36 cellular contexts compared by ENCODE assay signal in genomic region chr1:118404024-118404423, GRCh38.
"Had no signal": no experiment of that assay in that cellular context is flagged by ENCODE, and none has a peak within 500 bp of the region (broad histone marks: within the 10 kb centered on the region; RNA-seq: fewer than 3 reads in every experiment).

No MANE protein-coding gene starts in this region.

- H3K27me3 ChIP-seq: adrenal gland, body of pancreas, esophagus squamous epithelium had no signal

- H3K27ac Mint-ChIP-seq: activated CD4-positive, alpha-beta memory T cell treated with anti-CD3 and anti-CD28 coated beads for 36 hours; activated CD4-positive, alpha-beta T cell treated with anti-CD3 and anti-CD28 coated beads for 36 hours; activated CD4-positive, alpha-beta T cell treated with anti-CD3 and anti-CD28 coated beads, Interleukin-2, amount 10 ng/mL, durations not matched to agents 24 days and 14 days; activated CD8-positive, alpha-beta memory T cell treated with anti-CD3 and anti-CD28 coated beads, Interleukin-2, amount 10 ng/mL, durations not matched to agents 7 days and 5 days; activated CD8-positive, alpha-beta T cell treated with anti-CD3 and anti-CD28 coated beads, Interleukin-2, amount 10 ng/mL, durations not matched to agents 7 days and 5 days; activated naive CD4-positive, alpha-beta T cell treated with anti-CD3 and anti-CD28 coated beads for 36 hours; activated naive CD4-positive, alpha-beta T cell treated with anti-CD3 and anti-CD28 coated beads, Interleukin-2, amount 50 U/mL, for 24 hours; activated naive CD8-positive, alpha-beta T cell treated with anti-CD3 and anti-CD28 coated beads for 36 hours; activated naive CD8-positive, alpha-beta T cell treated with anti-CD3 and anti-CD28 coated beads, Interleukin-2, amount 50 U/mL, for 24 hours; activated T-helper 1 cell treated with anti-CD3 and anti-CD28 coated beads, Interleukin-12 subunit alpha, Interleukin-12 subunit beta, Interleukin-2, Interleukin-4 antibody, amounts not matched to agents 30 ng/mL and 10 ng/mL and 1 ng/mL, durations not matched to agents 14 hours and 24 hours and 36 hours; activated T-helper 2 cell treated with anti-CD3 and anti-CD28 coated beads, Interferon-gamma antibody, Interleukin-2, Interleukin-4, amounts not matched to agents 10 μg/mL and 5 μg/mL and 100 μg/mL, durations not matched to agents 14 hours and 24 hours and 36 hours; effector memory CD8-positive, alpha-beta T cell; T-helper 17 cell; T-helper 2 cell treated with Interferon-gamma antibody and Interleukin-4, amounts not matched to agents 5 μg/mL and 100 μg/mL, for 36 hours had no signal

- H3K4me1 ChIP-seq: adrenal gland, body of pancreas had no signal

- FAIRE-seq: colon, endothelial cell of umbilical vein had no signal

- H3K9me3 ChIP-seq: body of pancreas had no signal

- DNase-seq: activated CD4-positive, alpha-beta memory T cell treated with anti-CD3 and anti-CD28 coated beads for 36 hours; activated CD4-positive, alpha-beta T cell treated with anti-CD3 and anti-CD28 coated beads for 36 hours; activated CD4-positive, alpha-beta T cell treated with anti-CD3 and anti-CD28 coated beads, Interleukin-2, amount 10 ng/mL, durations not matched to agents 24 days and 14 days; activated CD4-positive, CD25-positive, alpha-beta regulatory T cell; activated CD4-positive, CD25-positive, alpha-beta regulatory T cell treated with anti-CD3 and anti-CD28 coated beads, Interleukin-2, amount 50 U/mL, for 72 hours; activated CD8-positive, alpha-beta memory T cell treated with anti-CD3 and anti-CD28 coated beads, Interleukin-2, amount 10 ng/mL, durations not matched to agents 7 days and 5 days; activated CD8-positive, alpha-beta memory T cell treated with anti-CD3 and anti-CD28 coated beads, Interleukin-2, amount 50 U/mL, for 4 hours; activated CD8-positive, alpha-beta T cell treated with anti-CD3 and anti-CD28 coated beads, Interleukin-2, amount 10 ng/mL, durations not matched to agents 7 days and 5 days; activated effector memory CD4-positive, alpha-beta T cell treated with anti-CD3 and anti-CD28 coated beads, Interleukin-2, amount 50 U/mL, for 16 hours; activated naive CD4-positive, alpha-beta T cell treated with anti-CD3 and anti-CD28 coated beads for 36 hours; activated naive CD8-positive, alpha-beta T cell treated with anti-CD3 and anti-CD28 coated beads for 36 hours; activated naive CD8-positive, alpha-beta T cell treated with anti-CD3 and anti-CD28 coated beads, Interleukin-2, amount 50 U/mL, for 24 hours; activated T-cell treated with anti-CD3 and anti-CD28 coated beads, Interleukin-2, amount 50 U/mL, for 1 hour; activated T-cell treated with anti-CD3 and anti-CD28 coated beads, Interleukin-2, amount 50 U/mL, for 48 hours; adrenal gland; amygdala; aorta; body of pancreas; caudate nucleus; cortex of kidney; dermis blood vessel endothelial cell; effector CD4-positive, alpha-beta T cell; effector memory CD8-positive, alpha-beta T cell; esophagus squamous epithelium; foreskin melanocyte; head of caudate nucleus; T-helper 17 cell; T1000; WERI-Rb-1 had no signal

- ATAC-seq: activated CD4-positive, alpha-beta T cell treated with anti-CD3 and anti-CD28 coated beads for 36 hours; activated CD8-positive, alpha-beta memory T cell treated with anti-CD3 and anti-CD28 coated beads, Interleukin-2, amount 10 ng/mL, durations not matched to agents 7 days and 5 days; activated CD8-positive, alpha-beta T cell treated with anti-CD3 and anti-CD28 coated beads, Interleukin-2, amount 10 ng/mL, durations not matched to agents 7 days and 5 days; activated naive CD8-positive, alpha-beta T cell treated with anti-CD3 and anti-CD28 coated beads, Interleukin-2, amount 50 U/mL, for 24 hours; body of pancreas; effector memory CD8-positive, alpha-beta T cell; T-helper 17 cell had no signal

- H3K4me3 Mint-ChIP-seq: activated CD4-positive, alpha-beta memory T cell treated with anti-CD3 and anti-CD28 coated beads for 36 hours; activated CD4-positive, alpha-beta T cell treated with anti-CD3 and anti-CD28 coated beads for 36 hours; activated CD4-positive, alpha-beta T cell treated with anti-CD3 and anti-CD28 coated beads, Interleukin-2, amount 10 ng/mL, durations not matched to agents 24 days and 14 days; activated CD8-positive, alpha-beta memory T cell treated with anti-CD3 and anti-CD28 coated beads, Interleukin-2, amount 10 ng/mL, durations not matched to agents 7 days and 5 days; activated CD8-positive, alpha-beta T cell treated with anti-CD3 and anti-CD28 coated beads, Interleukin-2, amount 10 ng/mL, durations not matched to agents 7 days and 5 days; activated naive CD4-positive, alpha-beta T cell treated with anti-CD3 and anti-CD28 coated beads for 36 hours; activated naive CD4-positive, alpha-beta T cell treated with anti-CD3 and anti-CD28 coated beads, Interleukin-2, amount 50 U/mL, for 24 hours; activated naive CD8-positive, alpha-beta T cell treated with anti-CD3 and anti-CD28 coated beads for 36 hours; activated naive CD8-positive, alpha-beta T cell treated with anti-CD3 and anti-CD28 coated beads, Interleukin-2, amount 50 U/mL, for 24 hours; activated T-helper 1 cell treated with anti-CD3 and anti-CD28 coated beads, Interleukin-12 subunit alpha, Interleukin-12 subunit beta, Interleukin-2, Interleukin-4 antibody, amounts not matched to agents 30 ng/mL and 10 ng/mL and 1 ng/mL, durations not matched to agents 14 hours and 24 hours and 36 hours; effector memory CD8-positive, alpha-beta T cell; T-helper 17 cell; T-helper 2 cell treated with Interferon-gamma antibody and Interleukin-4, amounts not matched to agents 5 μg/mL and 100 μg/mL, for 36 hours had no signal

- H3K36me3 Mint-ChIP-seq: activated CD4-positive, alpha-beta memory T cell treated with anti-CD3 and anti-CD28 coated beads for 36 hours; activated CD8-positive, alpha-beta memory T cell treated with anti-CD3 and anti-CD28 coated beads, Interleukin-2, amount 10 ng/mL, durations not matched to agents 7 days and 5 days; activated naive CD4-positive, alpha-beta T cell treated with anti-CD3 and anti-CD28 coated beads, Interleukin-2, amount 50 U/mL, for 24 hours; activated naive CD8-positive, alpha-beta T cell treated with anti-CD3 and anti-CD28 coated beads for 36 hours had no signal

- H3K27me3 Mint-ChIP-seq: activated CD4-positive, alpha-beta memory T cell treated with anti-CD3 and anti-CD28 coated beads for 36 hours; activated CD4-positive, alpha-beta T cell treated with anti-CD3 and anti-CD28 coated beads for 36 hours; activated CD4-positive, alpha-beta T cell treated with anti-CD3 and anti-CD28 coated beads, Interleukin-2, amount 10 ng/mL, durations not matched to agents 24 days and 14 days; activated CD8-positive, alpha-beta memory T cell treated with anti-CD3 and anti-CD28 coated beads, Interleukin-2, amount 10 ng/mL, durations not matched to agents 7 days and 5 days; activated naive CD4-positive, alpha-beta T cell treated with anti-CD3 and anti-CD28 coated beads, Interleukin-2, amount 50 U/mL, for 24 hours; activated naive CD8-positive, alpha-beta T cell treated with anti-CD3 and anti-CD28 coated beads for 36 hours; activated naive CD8-positive, alpha-beta T cell treated with anti-CD3 and anti-CD28 coated beads, Interleukin-2, amount 50 U/mL, for 24 hours; effector memory CD8-positive, alpha-beta T cell; T-helper 17 cell had no signal

- H3K4me3 ChIP-seq: adrenal gland, body of pancreas, esophagus squamous epithelium had no signal

- H3K27ac ChIP-seq: adrenal gland, body of pancreas, epithelial cell of prostate, esophagus squamous epithelium, WERI-Rb-1 had no signal

- H3K4me1 Mint-ChIP-seq: activated CD4-positive, alpha-beta T cell treated with anti-CD3 and anti-CD28 coated beads for 36 hours; activated CD4-positive, alpha-beta T cell treated with anti-CD3 and anti-CD28 coated beads, Interleukin-2, amount 10 ng/mL, durations not matched to agents 24 days and 14 days; activated CD8-positive, alpha-beta memory T cell treated with anti-CD3 and anti-CD28 coated beads, Interleukin-2, amount 10 ng/mL, durations not matched to agents 7 days and 5 days; activated naive CD4-positive, alpha-beta T cell treated with anti-CD3 and anti-CD28 coated beads, Interleukin-2, amount 50 U/mL, for 24 hours; activated naive CD8-positive, alpha-beta T cell treated with anti-CD3 and anti-CD28 coated beads for 36 hours; activated naive CD8-positive, alpha-beta T cell treated with anti-CD3 and anti-CD28 coated beads, Interleukin-2, amount 50 U/mL, for 24 hours; T-helper 17 cell had no signal

- H3K36me3 ChIP-seq: adrenal gland, esophagus squamous epithelium, WERI-Rb-1 had no signal
